15 cellular contexts compared by ENCODE assay signal in genomic region chr4:7104366-7105031, GRCh38. TPM values are rescaled to one million over a fixed set of nuclear protein-coding genes. Genes with fewer than 3 reads are reported as not detected.
A peak's percentile ranks its signal among the peaks of the same experiment; 100 is the strongest.
DNase-seq lines count a peak whose midpoint lies in the region; ATAC-seq and TF ChIP-seq lines count a peak whose summit lies in the region.
"Had no signal": no experiment of that assay in that cellular context is flagged by ENCODE, and none has a peak within 500 bp of the region (broad histone marks: within the 10 kb centered on the region; RNA-seq: fewer than 3 reads in every experiment).

No MANE protein-coding gene starts in this region.

- H3K4me2 ChIP-seq in osteoblast (ENCODE audit: insufficient read depth, low read length) = no peak overlapping the region

- H3K4me3 Mint-ChIP-seq in CD4-positive, CD25-positive, alpha-beta regulatory T cell = peak overlapping the region; percentile 89 to 94 (median 90)
- H3K4me3 Mint-ChIP-seq in endothelial cell (ENCODE audit: unreplicated experiment) = peak overlapping the region; percentile 31

- H3K4me1 ChIP-seq in CD4-positive, CD25-positive, alpha-beta regulatory T cell (ENCODE audit: control insufficient read depth, insufficient read depth, low read length, poor library complexity, severe bottlenecking) = peaks cover 21% of the 10 kb centered on the region
- peaks cover 7% of the 10 kb centered on the region for H3K4me1 ChIP-seq in osteoblast (ENCODE audit: insufficient read depth, low read length)
- peaks cover 14% of the 10 kb centered on the region for H3K4me1 ChIP-seq in effector memory CD4-positive, alpha-beta T cell (ENCODE audit: control insufficient read depth, insufficient read depth, low read length, poor library complexity, severe bottlenecking)

- no peaks in the 10 kb centered on the region for H3K79me2 ChIP-seq in osteoblast (ENCODE audit: insufficient read depth, low read length)

- H3K27me3 ChIP-seq in CD4-positive, CD25-positive, alpha-beta regulatory T cell (ENCODE audit: control insufficient read depth, insufficient read depth, low read length) = no peaks in the 10 kb centered on the region
- H3K27me3 ChIP-seq in osteoblast (ENCODE audit: insufficient read depth, low read length) = peaks cover 16% of the 10 kb centered on the region
- no peaks in the 10 kb centered on the region for H3K27me3 ChIP-seq in effector memory CD4-positive, alpha-beta T cell (replicated peaks; ENCODE audit: control insufficient read depth, insufficient read depth, low read length, poor library complexity, severe bottlenecking)
- H3K27me3 ChIP-seq: pancreas, Peyer's patch had no signal

- no peaks in the 10 kb centered on the region for H3K36me3 ChIP-seq in CD4-positive, CD25-positive, alpha-beta regulatory T cell (ENCODE audit: control insufficient read depth, insufficient read depth, low read length)
- no peaks in the 10 kb centered on the region for H3K36me3 ChIP-seq in osteoblast (ENCODE audit: insufficient read depth, low read length)
- no peaks in the 10 kb centered on the region for H3K36me3 ChIP-seq in effector memory CD4-positive, alpha-beta T cell (ENCODE audit: control insufficient read depth, insufficient read depth, low read length)
- H3K36me3 ChIP-seq: pancreas, Peyer's patch had no signal

- H3K9me3 ChIP-seq in CD4-positive, CD25-positive, alpha-beta regulatory T cell (ENCODE audit: control insufficient read depth in 2 of 2, low read length in 2 of 2) = no peaks in the 10 kb centered on the region
- no peaks in the 10 kb centered on the region for H3K9me3 ChIP-seq in osteoblast (ENCODE audit: low read depth, low read length)
- H3K9me3 ChIP-seq in effector memory CD4-positive, alpha-beta T cell (ENCODE audit: control insufficient read depth, low read length) = no peaks in the 10 kb centered on the region
- H3K9me3 ChIP-seq: pancreas, Peyer's patch had no signal

- peaks cover 9% of the 10 kb centered on the region for H3K27me3 Mint-ChIP-seq in CD4-positive, CD25-positive, alpha-beta regulatory T cell
- peaks cover 13% of the 10 kb centered on the region for H3K27me3 Mint-ChIP-seq in endothelial cell (ENCODE audit: unreplicated experiment)

- peaks cover 0 to 2% (median 0%) of the 10 kb centered on the region in 7 donors for H3K9me3 Mint-ChIP-seq in CD4-positive, CD25-positive, alpha-beta regulatory T cell
- H3K9me3 Mint-ChIP-seq in endothelial cell (ENCODE audit: unreplicated experiment) = no peaks in the 10 kb centered on the region
- H3K9me3 Mint-ChIP-seq: activated T-cell treated with anti-CD3 and anti-CD28 coated beads, Interleukin-2, amount 50 U/mL, for 4 hours had no signal

- in situ Hi-C loops in GM13977 (cut with MboI; ENCODE audit: low pct_unique_long_range_greater_than_20kb, low sequenced_read_pairs, unreplicated experiment) = no loop called here

- H2AFZ ChIP-seq in osteoblast (ENCODE audit: low read length) = no peak overlapping the region

- no peak for ATAC-seq in CD4-positive, CD25-positive, alpha-beta regulatory T cell (ENCODE audit: low read depth in 2 of 2)
- no peak for ATAC-seq in HG02973 (IDR thresholded peaks at IDR 0.05; ENCODE audit: unreplicated experiment)

- DNase-seq in CD4-positive, CD25-positive, alpha-beta regulatory T cell = no peak
- peak; percentile 25 for DNase-seq in HuH-7.5 (ENCODE audit: low spot score)
- DNase-seq in endothelial cell (ENCODE audit: low spot score) = no peak
- DNase-seq in osteoblast (ENCODE audit: insufficient read length, low spot score, missing footprints) = peak; percentile 71
- DNase-seq in NCI-H2227 (lab: John Stamatoyannopoulos, UW; ENCODE audit: unreplicated experiment) = no peak
- no peak for DNase-seq in effector memory CD4-positive, alpha-beta T cell
- no peak for DNase-seq in GM13977 (ENCODE audit: low spot score)
- DNase-seq: activated CD4-positive, alpha-beta T cell treated with anti-CD3 and anti-CD28 coated beads for 48 hours; activated T-cell treated with anti-CD3 and anti-CD28 coated beads, Interleukin-2, amount 50 U/mL, for 4 hours; EL; NCI-H187 treated with DMSO at 0.1 percent for 48 hours; stimulated activated CD4-positive, alpha-beta T cell treated with anti-CD3 and anti-CD28 coated beads, Interleukin-12 subunit alpha, Interleukin-12 subunit beta, amount 100 ng/mL, for 4 hours had no signal

- H3K4me3 ChIP-seq in CD4-positive, CD25-positive, alpha-beta regulatory T cell (ENCODE audit: low read depth, low read length) = no peak overlapping the region
- no peak overlapping the region for H3K4me3 ChIP-seq in osteoblast (ENCODE audit: insufficient read depth, low read length)
- H3K4me3 ChIP-seq in effector memory CD4-positive, alpha-beta T cell (ENCODE audit: insufficient read depth, low read depth, low read length, poor library complexity, severe bottlenecking) = no peak overlapping the region

- no peaks in the 10 kb centered on the region for H3K36me3 Mint-ChIP-seq in CD4-positive, CD25-positive, alpha-beta regulatory T cell
- no peaks in the 10 kb centered on the region for H3K36me3 Mint-ChIP-seq in endothelial cell (ENCODE audit: low read depth, unreplicated experiment)

- TF ChIP-seq CTCF in endothelial cell (IDR thresholded peaks at IDR 0.05; ENCODE audit: unreplicated experiment) = no peak
- no peak for TF ChIP-seq CTCF in osteoblast (IDR thresholded peaks at IDR 0.05; ENCODE audit: extremely low read depth, low read depth, low read length)
- no peak for TF ChIP-seq CTCF in GM13977 (IDR thresholded peaks at IDR 0.05; ENCODE audit: extremely low read depth, insufficient read depth, missing control alignments)

- H3K27ac ChIP-seq in CD4-positive, CD25-positive, alpha-beta regulatory T cell (ENCODE audit: insufficient read depth, low read length, poor library complexity, severe bottlenecking) = no peak overlapping the region
- no peak overlapping the region for H3K27ac ChIP-seq in osteoblast (ENCODE audit: low read depth, low read length)
- no peak overlapping the region for H3K27ac ChIP-seq in effector memory CD4-positive, alpha-beta T cell (ENCODE audit: insufficient read depth, low read length, poor library complexity, severe bottlenecking)

- H4K20me1 ChIP-seq in osteoblast (ENCODE audit: insufficient read depth, low read length) = no peaks in the 10 kb centered on the region

- H3K4me1 Mint-ChIP-seq in CD4-positive, CD25-positive, alpha-beta regulatory T cell = peaks cover 0 to 30% (median 9%) of the 10 kb centered on the region in 4 donors
- H3K4me1 Mint-ChIP-seq in endothelial cell (ENCODE audit: unreplicated experiment) = peaks cover 4% of the 10 kb centered on the region

- no peak overlapping the region for H3K27ac Mint-ChIP-seq in CD4-positive, CD25-positive, alpha-beta regulatory T cell
- no peak overlapping the region for H3K27ac Mint-ChIP-seq in endothelial cell (ENCODE audit: unreplicated experiment)

RNA-seq across cellular contexts. Expression of gene GRPEL1, which starts 36.6 kb away (rescaled TPM):
- total RNA-seq in CD4-positive, CD25-positive, alpha-beta regulatory T cell = 46.1 TPM
- polyA plus RNA-seq in CD4-positive, CD25-positive, alpha-beta regulatory T cell = 10 to 100 TPM; 43.6 to 62.4 (median 53.2) TPM
- total RNA-seq in endothelial cell (ENCODE audit: unreplicated experiment) = 20.3 TPM
- 10.3 and 21.0 TPM in 2 replicates for total RNA-seq in osteoblast

Comparison
In these comparisons a context has a peak if more than half of its experiments do, and no peak if none do; other contexts are left out.
1. DNase-seq: peak in HuH-7.5 (single experiment) and osteoblast (single experiment); none in CD4-positive, CD25-positive, alpha-beta regulatory T cell (0 of 3), endothelial cell (single experiment), NCI-H2227 (single experiment), effector memory CD4-positive, alpha-beta T cell (0 of 3) and GM13977 (single experiment).